In the genomic region with DNA sequence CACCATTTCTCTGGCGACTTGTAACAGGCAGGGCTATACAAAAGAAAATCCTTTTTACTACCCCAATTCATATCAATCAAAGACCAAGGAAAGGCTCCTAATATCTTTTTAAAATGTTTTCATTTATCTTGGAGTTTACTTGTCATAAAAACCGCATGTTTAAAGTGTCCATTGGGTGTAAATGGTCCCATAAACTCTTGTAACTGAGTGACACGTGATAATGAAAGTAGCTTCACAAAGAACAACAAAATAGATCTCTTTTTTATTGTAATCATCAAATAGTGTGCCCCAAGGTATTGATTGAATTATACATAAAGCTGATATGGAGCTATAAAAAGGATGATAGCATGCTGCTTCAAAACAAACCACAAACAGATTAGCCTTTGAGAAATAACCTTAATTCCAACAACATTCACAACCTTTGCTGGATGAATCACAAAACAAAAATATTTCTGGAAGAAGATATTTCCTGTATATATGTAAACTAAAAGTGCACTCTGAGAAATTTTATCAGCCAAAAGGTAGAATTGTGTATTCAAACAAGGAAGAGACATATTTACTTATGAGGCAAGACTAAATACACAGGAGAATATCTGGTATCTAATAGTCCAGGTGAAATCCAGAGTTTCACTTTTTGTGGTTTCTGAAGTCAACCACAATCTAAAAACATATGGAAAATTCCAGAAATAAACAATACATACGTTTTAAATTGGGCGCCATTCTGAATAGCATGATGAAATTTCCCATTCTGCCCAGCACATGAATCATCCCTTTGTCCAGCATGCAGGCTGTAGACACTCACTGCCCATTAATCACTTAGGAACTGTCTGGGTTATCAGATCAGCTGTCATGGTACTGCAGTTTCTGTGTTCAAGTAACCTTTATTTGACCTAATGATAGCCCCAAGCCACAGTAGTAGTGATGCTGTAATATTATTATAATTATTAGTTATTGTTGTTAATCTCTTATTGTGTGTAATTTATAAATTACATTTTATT, we compare ENCODE assay signal across 14 cellular contexts.
DNase-seq lines count a peak whose midpoint lies in the region; ATAC-seq and TF ChIP-seq lines count a peak whose summit lies in the region.
"Had no signal": no experiment of that assay in that cellular context is flagged by ENCODE, and none has a peak within 500 bp of the region (broad histone marks: within the 10 kb centered on the region; RNA-seq: fewer than 3 reads in every experiment).

No MANE protein-coding gene starts in this region.

- H3K4me3 ChIP-seq in gastroesophageal sphincter, result no peak overlapping the region

- no peak for TF ChIP-seq EP300 in gastroesophageal sphincter (IDR thresholded peaks at IDR 0.05)

- H3K4me1 ChIP-seq in gastroesophageal sphincter, result no peaks in the 10 kb centered on the region

- TF ChIP-seq CTCF in gastroesophageal sphincter (IDR thresholded peaks at IDR 0.05), result no peak

- ATAC-seq in gastroesophageal sphincter (no peak), GM18505 (IDR thresholded peaks at IDR 0.05; ENCODE audit: unreplicated experiment) (no peak)

- DNase-seq in COLO668 (lab: John Stamatoyannopoulos, UW; ENCODE audit: unreplicated experiment), result peak; percentile 20
- peak; percentile 20 for DNase-seq in NCI-H2227 (lab: John Stamatoyannopoulos, UW; ENCODE audit: unreplicated experiment)
- peak; percentile 88 for DNase-seq in amniotic epithelial cell (ENCODE audit: low read depth)
- peak; percentile 38 for DNase-seq in left kidney (ENCODE audit: low read depth, low spot score)
- DNase-seq in AG08396 (ENCODE audit: low spot score), result no peak
- DNase-seq in KG1 (lab: John Stamatoyannopoulos, UW), result no peak
- DNase-seq: activated CD4-positive, alpha-beta T cell treated with anti-CD3 and anti-CD28 coated beads for 1 hour; activated effector memory CD4-positive, alpha-beta T cell treated with anti-CD3 and anti-CD28 coated beads, Interleukin-2, amount 50 U/mL, for 16 hours; IMR-90; kidney; NCI-H187; stimulated activated CD4-positive, alpha-beta T cell treated with anti-CD3 and anti-CD28 coated beads, Interleukin-15, amount 100 ng/mL, for 24 hours had no signal

- no peak for TF ChIP-seq POLR2A in gastroesophageal sphincter (IDR thresholded peaks at IDR 0.05)
- no peak for TF ChIP-seq POLR2A in GM18505 (IDR thresholded peaks at IDR 0.05; ENCODE audit: borderline replicate concordance, extremely low read depth, insufficient read depth, insufficient read length)

- no peaks in the 10 kb centered on the region for H3K9me3 ChIP-seq in gastroesophageal sphincter

- H3K36me3 ChIP-seq in gastroesophageal sphincter, result no peaks in the 10 kb centered on the region

- no peaks in the 10 kb centered on the region for H3K27me3 ChIP-seq in gastroesophageal sphincter

- WGBS in gastroesophageal sphincter (ENCODE audit: low coverage in 1 of 2), 2 donors, result 48 to 54% methylated on average over 5 of the region's 5 CpGs

- no peak overlapping the region for H3K27ac ChIP-seq in gastroesophageal sphincter

Comparison
In these comparisons a context has a peak if more than half of its experiments do, and no peak if none do; other contexts are left out.
1. DNase-seq: peak in COLO668 (single experiment), NCI-H2227 (single experiment), amniotic epithelial cell (single experiment) and left kidney (single experiment); none in AG08396 (single experiment) and KG1 (single experiment).